15 cellular contexts compared by ENCODE assay signal in genomic region chr1:187433598-187433997, GRCh38.
DNase-seq lines count a peak whose midpoint lies in the region; ATAC-seq and TF ChIP-seq lines count a peak whose summit lies in the region.
"Had no signal": no experiment of that assay in that cellular context is flagged by ENCODE, and none has a peak within 500 bp of the region (broad histone marks: within the 10 kb centered on the region; RNA-seq: fewer than 3 reads in every experiment).

No MANE protein-coding gene starts in this region.

- peak overlapping the region; percentile 44; the same call in 1 of the 2 replicates for H3K27ac ChIP-seq in ACC112 (ENCODE audit: low read depth, low read length)
- no peak overlapping the region for H3K27ac ChIP-seq in tibial nerve

- TF ChIP-seq CTCF in fibroblast of pulmonary artery (IDR thresholded peaks at IDR 0.05; ENCODE audit: low read length, missing control alignments) = no peak
- TF ChIP-seq CTCF in mucosa of descending colon (IDR thresholded peaks at IDR 0.05) = no peak
- TF ChIP-seq CTCF in tibial nerve (IDR thresholded peaks at IDR 0.05) = no peak
- no peak for TF ChIP-seq CTCF in GM13976 (IDR thresholded peaks at IDR 0.05; ENCODE audit: borderline replicate concordance, control extremely low read depth, extremely low read depth, insufficient read depth, missing control alignments)

- WGBS in tibial nerve, 2 donors = 96 to 100% methylated on average over 1 of the region's 1 CpG

- in situ Hi-C loops in GM13976 (cut with MboI; ENCODE audit: low sequenced_read_pairs, unreplicated experiment) = no loop called here

- H3K27me3 ChIP-seq in ACC112 (ENCODE audit: insufficient read depth, low read length) (no peaks in the 10 kb centered on the region), adipocyte (replicated peaks; ENCODE audit: control insufficient read depth, insufficient read depth, low read length) (no peaks in the 10 kb centered on the region), tibial nerve (no peaks in the 10 kb centered on the region)

- H3K36me3 ChIP-seq in ACC112 (ENCODE audit: insufficient read depth, low read length) (no peaks in the 10 kb centered on the region), adipocyte (ENCODE audit: control insufficient read depth, insufficient read depth, low read length, severe bottlenecking) (no peaks in the 10 kb centered on the region), mucosa of descending colon (ENCODE audit: low read depth) (no peaks in the 10 kb centered on the region), tibial nerve (no peaks in the 10 kb centered on the region)
- H3K36me3 ChIP-seq: HAP-1 had no signal

- H2AFZ ChIP-seq in ACC112 (ENCODE audit: low read length, unreplicated experiment) = peak overlapping the region; percentile 33

- H3K9me3 ChIP-seq in adipocyte (ENCODE audit: control insufficient read depth, low read length) (no peaks in the 10 kb centered on the region), mucosa of descending colon (no peaks in the 10 kb centered on the region), tibial nerve (no peaks in the 10 kb centered on the region)
- H3K9me3 ChIP-seq: HAP-1 had no signal

- TF ChIP-seq EP300 in tibial nerve (IDR thresholded peaks at IDR 0.05) = no peak

- no peaks in the 10 kb centered on the region for H3K4me1 ChIP-seq in ACC112 (ENCODE audit: control insufficient read depth, insufficient read depth, low read length, unreplicated experiment)
- peaks cover 5% of the 10 kb centered on the region for H3K4me1 ChIP-seq in adipocyte (ENCODE audit: control insufficient read depth, insufficient read depth, low read length)
- H3K4me1 ChIP-seq in mucosa of descending colon (ENCODE audit: low read depth) = no peaks in the 10 kb centered on the region
- no peaks in the 10 kb centered on the region for H3K4me1 ChIP-seq in tibial nerve
- H3K4me1 ChIP-seq: HAP-1 had no signal

- intact Hi-C loops in mucosa of descending colon (cut with DNase I, micrococcal nuclease) = no loop called here

- no peak for ATAC-seq in mucosa of descending colon

- no peaks in the 10 kb centered on the region for H3K79me2 ChIP-seq in ACC112 (ENCODE audit: control insufficient read depth, insufficient read depth, low read length, unreplicated experiment)

- TF ChIP-seq POLR2A in tibial nerve (IDR thresholded peaks at IDR 0.05) = no peak

- no peak overlapping the region for H3K9ac ChIP-seq in adipocyte (ENCODE audit: low read length)

- DNase-seq in HCEC 1CT (peak; percentile 59), adipocyte (ENCODE audit: low read depth) (peak; percentile 45), fibroblast of pulmonary artery (ENCODE audit: low read depth) (peak; percentile 10), mucosa of descending colon (no peak), tibial nerve (ENCODE audit: low spot score in 2 of 2) (no peak), NCI-H82 (lab: John Stamatoyannopoulos, UW) (no peak), GM13976 (ENCODE audit: low spot score) (no peak)
- DNase-seq: 8988T, COR-L47, KG1, NCI-H1436, NCI-H2029 treated with DMSO at 0.1 percent for 48 hours, NCI-H510A treated with DMSO at 0.1 percent for 48 hours had no signal

- no peak overlapping the region for H3K4me3 ChIP-seq in ACC112 (ENCODE audit: low read depth, low read length)
- no peak overlapping the region for H3K4me3 ChIP-seq in adipocyte (ENCODE audit: low read length)
- H3K4me3 ChIP-seq in fibroblast of pulmonary artery (replicated peaks; ENCODE audit: low read depth, low read length) = no peak overlapping the region
- no peak overlapping the region for H3K4me3 ChIP-seq in mucosa of descending colon
- no peak overlapping the region for H3K4me3 ChIP-seq in tibial nerve
- H3K4me3 ChIP-seq: HAP-1 had no signal

Comparison
In these comparisons a context has a peak if more than half of its experiments do, and no peak if none do; other contexts are left out.
1. DNase-seq: peak in HCEC 1CT (single experiment), adipocyte (single experiment) and fibroblast of pulmonary artery (single experiment); none in mucosa of descending colon (0 of 3), tibial nerve (0 of 2), NCI-H82 (single experiment) and GM13976 (single experiment).